ENCODE assay signal across 37 cellular contexts in the genomic region with DNA sequence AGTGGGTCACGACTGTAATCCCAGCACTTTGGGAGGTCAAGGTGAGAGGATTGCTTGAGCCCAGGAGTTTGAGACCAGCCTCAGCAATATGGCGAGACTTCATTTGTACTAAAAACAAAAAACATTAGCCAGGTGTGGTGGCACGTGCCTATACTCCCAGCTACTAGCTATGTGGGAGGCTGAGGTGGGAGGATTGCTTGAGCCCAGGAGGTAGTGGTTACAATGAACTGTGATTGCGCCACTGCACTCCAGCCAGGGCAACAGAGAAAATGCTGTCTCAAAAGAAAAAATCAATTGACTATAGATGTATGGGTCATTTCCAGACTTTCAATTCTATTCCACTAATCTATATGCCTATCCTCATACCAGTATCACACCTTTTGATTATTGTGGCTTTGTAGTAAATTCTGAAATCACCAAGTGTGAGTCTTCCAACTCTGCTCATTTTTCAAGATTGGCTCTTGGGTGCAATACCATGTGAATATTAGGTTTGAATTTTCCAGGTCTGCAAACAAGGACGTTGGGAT. TPM values are rescaled to one million over a fixed set of nuclear protein-coding genes. Genes with fewer than 3 reads are reported as not detected.
"Had no signal": no experiment of that assay in that cellular context is flagged by ENCODE, and none has a peak within 500 bp of the region (broad histone marks: within the 10 kb centered on the region; RNA-seq: fewer than 3 reads in every experiment).

No MANE protein-coding gene starts in this region.

- H3K27me3 ChIP-seq: adrenal gland had no signal

- DNase-seq: activated CD4-positive, alpha-beta T cell treated with anti-CD3 and anti-CD28 coated beads for 1 hour; activated CD4-positive, alpha-beta T cell treated with anti-CD3 and anti-CD28 coated beads, Interleukin-2, amount 10 ng/mL, durations not matched to agents 24 days and 14 days; activated CD4-positive, alpha-beta T cell treated with anti-CD3 and anti-CD28 coated beads, Interleukin-2, amount 50 U/mL, for 4 hours; activated CD4-positive, CD25-positive, alpha-beta regulatory T cell; activated CD8-positive, alpha-beta memory T cell treated with anti-CD3 and anti-CD28 coated beads for 24 hours; activated CD8-positive, alpha-beta memory T cell treated with anti-CD3 and anti-CD28 coated beads, Interleukin-2, amount 10 ng/mL, durations not matched to agents 7 days and 5 days; activated CD8-positive, alpha-beta memory T cell treated with anti-CD3 and anti-CD28 coated beads, Interleukin-2, amount 50 U/mL, for 48 hours; activated naive CD4-positive, alpha-beta T cell; adrenal gland; anterior cingulate cortex; IMR-90; Karpas-422; KBM-7; MV-4-11; NCI-H1092 treated with DMSO at 0.1 percent for 48 hours; NCI-H1417; NCI-H146; NCI-H187; NCI-H2029 treated with DMSO at 0.1 percent for 48 hours; NCI-H2107; NCI-H2171; NCI-H510A; NCI-H526; NCI-H748 treated with DMSO at 0.1 percent for 48 hours; NK-92 treated with Interleukin-12 subunit alpha and Interleukin-12 subunit beta, amount 100 ng/mL, for 24 hours; PC-3; SIG-M5; T-cell; T-helper 17 cell; T-helper 9 cell; WERI-Rb-1 had no signal

- H3K9me3 ChIP-seq: adrenal gland had no signal

- H3K4me1 ChIP-seq: adrenal gland had no signal

- ATAC-seq: activated CD8-positive, alpha-beta memory T cell treated with anti-CD3 and anti-CD28 coated beads, Interleukin-2, amount 10 ng/mL, durations not matched to agents 7 days and 5 days; PC-3; Right ventricle myocardium inferior; SK-N-SH treated with all-trans-retinoic acid at 6 μM for 48 hours; T-cell; T-helper 17 cell had no signal

- FAIRE-seq: RCC 7860 had no signal

- H3K36me3 ChIP-seq: adrenal gland, WERI-Rb-1 had no signal

- H3K27ac ChIP-seq: adrenal gland, RWPE1, WERI-Rb-1 had no signal

- H3K4me3 ChIP-seq: adrenal gland had no signal

RNA-seq across cellular contexts. Expression of a gene that starts 58.8 kb away (rescaled TPM):
- total RNA-seq: activated CD4-positive, alpha-beta T cell treated with anti-CD3 and anti-CD28 coated beads, Interleukin-2, amount 10 ng/mL, durations not matched to agents 24 days and 14 days; MCF 10A; PC-3; SK-MEL-5 had no signal
